In the genomic region with DNA sequence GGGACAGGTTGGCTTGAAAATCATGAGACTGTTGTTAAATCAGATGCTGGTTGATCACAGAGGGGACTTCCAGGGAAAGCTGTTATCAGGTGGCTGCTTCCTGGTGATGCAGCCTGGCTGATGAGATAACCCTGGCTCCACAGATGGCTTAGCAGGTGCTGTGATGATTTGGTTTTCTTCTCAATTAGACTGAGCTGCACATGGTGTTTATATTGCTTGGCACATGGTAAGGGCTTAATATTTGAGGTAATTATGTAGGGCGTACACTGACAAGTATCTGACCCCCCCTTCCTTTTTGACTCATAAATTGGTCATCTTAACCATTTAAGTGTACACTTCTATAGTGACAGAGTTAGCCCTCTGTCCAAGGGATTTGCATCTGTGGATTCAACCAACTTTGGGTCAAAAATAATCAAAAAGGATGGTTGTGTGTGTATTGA, we compare ENCODE assay signal across 11 cellular contexts. TPM values are rescaled to one million over a fixed set of nuclear protein-coding genes. Genes with fewer than 3 reads are reported as not detected.
DNase-seq lines count a peak whose midpoint lies in the region; ATAC-seq and TF ChIP-seq lines count a peak whose summit lies in the region.
"Had no signal": no experiment of that assay in that cellular context is flagged by ENCODE, and none has a peak within 500 bp of the region (broad histone marks: within the 10 kb centered on the region; RNA-seq: fewer than 3 reads in every experiment).

No MANE protein-coding gene starts in this region.

- H3K4me1 Mint-ChIP-seq in endodermal cell (peaks cover 45% of the 10 kb centered on the region), mesothelial cell of epicardium (peaks cover 20% of the 10 kb centered on the region), type B pancreatic cell (ENCODE audit: unreplicated experiment) (peaks cover 37% of the 10 kb centered on the region), MCF 10A (ENCODE audit: insufficient read depth, unreplicated experiment) (peaks cover 36% of the 10 kb centered on the region)
- H3K4me1 Mint-ChIP-seq in stimulated activated effector memory CD8-positive, alpha-beta T cell treated with anti-CD3 and anti-CD28 coated beads, Interleukin-12 subunit alpha, Interleukin-12 subunit beta, amount 100 ng/mL, for 72 hours: peaks cover 45% of the 10 kb centered on the region

- no peak for ATAC-seq in left ventricle myocardium superior
- peak; percentile 31 for ATAC-seq in stimulated activated effector memory CD8-positive, alpha-beta T cell treated with anti-CD3 and anti-CD28 coated beads, Interleukin-12 subunit alpha, Interleukin-12 subunit beta, amount 100 ng/mL, for 72 hours

- intact Hi-C loops in left ventricle myocardium superior (cut with micrococcal nuclease) (no loop called here), MCF 10A (cut with micrococcal nuclease) (no loop called here)

- H3K36me3 ChIP-seq in cardiac muscle cell (peaks cover 55% of the 10 kb centered on the region), endodermal cell (ENCODE audit: control insufficient read depth, insufficient read depth, low read length) (peaks cover 76% of the 10 kb centered on the region)

- no peak overlapping the region for H3K9ac ChIP-seq in endodermal cell (ENCODE audit: extremely low read depth, low read length, poor library complexity, severe bottlenecking)

- CTCF ChIA-PET in MCF 10A (lab: Yijun Ruan, JAX): interaction anchor here (0.7 to 2.7 kb wide), 6 partner anchors 10 to 495 kb away, joined by 3 to 11 read pairs (median 5); no protein-coding TSS in a partner anchor

- H3K27ac ChIP-seq in cardiac muscle cell (peak overlapping the region; percentile 24), endodermal cell (ENCODE audit: low read depth, low read length) (no peak overlapping the region)
- H3K27ac ChIP-seq: HL-60 had no signal

- H3K9me3 Mint-ChIP-seq in endodermal cell (peaks cover 1% of the 10 kb centered on the region), mesothelial cell of epicardium (no peaks in the 10 kb centered on the region), type B pancreatic cell (peaks cover 4% of the 10 kb centered on the region), MCF 10A (ENCODE audit: unreplicated experiment) (no peaks in the 10 kb centered on the region)
- no peaks in the 10 kb centered on the region for H3K9me3 Mint-ChIP-seq in stimulated activated effector memory CD8-positive, alpha-beta T cell treated with anti-CD3 and anti-CD28 coated beads, Interleukin-12 subunit alpha, Interleukin-12 subunit beta, amount 100 ng/mL, for 72 hours

- no peak overlapping the region for H3K4me3 Mint-ChIP-seq in endodermal cell
- no peak overlapping the region for H3K4me3 Mint-ChIP-seq in stimulated activated effector memory CD8-positive, alpha-beta T cell treated with anti-CD3 and anti-CD28 coated beads, Interleukin-12 subunit alpha, Interleukin-12 subunit beta, amount 100 ng/mL, for 72 hours
- no peak overlapping the region for H3K4me3 Mint-ChIP-seq in mesothelial cell of epicardium
- no peak overlapping the region for H3K4me3 Mint-ChIP-seq in type B pancreatic cell
- H3K4me3 Mint-ChIP-seq in MCF 10A (ENCODE audit: unreplicated experiment): no peak overlapping the region

- POLR2A ChIA-PET in MCF 10A (lab: Yijun Ruan, JAX): no interaction called here

- BruUV-seq in MCF 10A (replicated peaks; lab: Mats Ljungman, UMichigan): no TSS peak

- DNase-seq in cardiac muscle cell (ENCODE audit: low read depth in 1 of 2, low spot score in 1 of 2): peak in 1 of 2 donors; percentile 23
- no peak for DNase-seq in left ventricle myocardium superior
- peak; percentile 83 for DNase-seq in OCI-M1 (lab: John Stamatoyannopoulos, UW)
- peak; percentile 46 for DNase-seq in endodermal cell
- DNase-seq in stimulated activated effector memory CD8-positive, alpha-beta T cell treated with anti-CD3 and anti-CD28 coated beads, Interleukin-12 subunit alpha, Interleukin-12 subunit beta, amount 100 ng/mL, for 72 hours (ENCODE audit: low spot score in 2 of 2): no peak
- no peak for DNase-seq in mesothelial cell of epicardium (ENCODE audit: low spot score in 2 of 2, unreplicated experiment in 2 of 2)
- no peak for DNase-seq in type B pancreatic cell (ENCODE audit: extremely low spot score, unreplicated experiment)
- no peak for DNase-seq in MCF 10A (ENCODE audit: unreplicated experiment)
- DNase-seq: stimulated activated CD4-positive, alpha-beta T cell treated with anti-CD3 and anti-CD28 coated beads, Interleukin-15, amount 100 ng/mL, for 24 hours had no signal

- no peaks in the 10 kb centered on the region for H3K27me3 ChIP-seq in cardiac muscle cell
- no peaks in the 10 kb centered on the region for H3K27me3 ChIP-seq in endodermal cell (ENCODE audit: control insufficient read depth, insufficient read depth, low read length, poor library complexity, severe bottlenecking)

- H3K4me3 ChIP-seq in cardiac muscle cell (no peak overlapping the region), endodermal cell (ENCODE audit: low read length) (no peak overlapping the region)

- 67% methylated on average over 1 of the region's 1 CpG; no CpG with 5 or more reads in 1 of the 2 experiments for WGBS in endodermal cell (ENCODE audit: insufficient coverage in 1 of 2, insufficient read length in 1 of 2), 2 experiments

- no peaks in the 10 kb centered on the region for H3K9me3 ChIP-seq in cardiac muscle cell (ENCODE audit: low read depth)
- H3K9me3 ChIP-seq in endodermal cell (ENCODE audit: control insufficient read depth, low read length): no peaks in the 10 kb centered on the region

- H3K27ac Mint-ChIP-seq in endodermal cell (peak overlapping the region; percentile 77), mesothelial cell of epicardium (no peak overlapping the region), type B pancreatic cell (no peak overlapping the region), MCF 10A (ENCODE audit: low read depth, unreplicated experiment) (no peak overlapping the region)
- peak overlapping the region; percentile 100 for H3K27ac Mint-ChIP-seq in stimulated activated effector memory CD8-positive, alpha-beta T cell treated with anti-CD3 and anti-CD28 coated beads, Interleukin-12 subunit alpha, Interleukin-12 subunit beta, amount 100 ng/mL, for 72 hours

- H3K4me1 ChIP-seq in cardiac muscle cell (ENCODE audit: low read depth): peaks cover under 1% of the 10 kb centered on the region
- H3K4me1 ChIP-seq in endodermal cell (ENCODE audit: control insufficient read depth, insufficient read depth, low read length): peaks cover 31% of the 10 kb centered on the region

- no peaks in the 10 kb centered on the region for H3K27me3 Mint-ChIP-seq in endodermal cell (ENCODE audit: insufficient read depth)
- no peaks in the 10 kb centered on the region for H3K27me3 Mint-ChIP-seq in mesothelial cell of epicardium (ENCODE audit: low read depth)
- no peaks in the 10 kb centered on the region for H3K27me3 Mint-ChIP-seq in type B pancreatic cell
- H3K27me3 Mint-ChIP-seq in MCF 10A (ENCODE audit: insufficient read depth, unreplicated experiment): no peaks in the 10 kb centered on the region

- TF ChIP-seq CTCF in cardiac muscle cell (IDR thresholded peaks at IDR 0.05; ENCODE audit: low read depth, low read length) (no peak), endodermal cell (conservative IDR thresholded peaks at IDR 0.05) (no peak), mesothelial cell of epicardium (IDR thresholded peaks at IDR 0.05; ENCODE audit: unreplicated experiment) (no peak), type B pancreatic cell (conservative IDR thresholded peaks at IDR 0.05) (no peak), MCF 10A (IDR thresholded peaks at IDR 0.05; ENCODE audit: unreplicated experiment) (no peak)

- H3K36me3 Mint-ChIP-seq in endodermal cell (ENCODE audit: low read depth): peaks cover 77% of the 10 kb centered on the region
- H3K36me3 Mint-ChIP-seq in stimulated activated effector memory CD8-positive, alpha-beta T cell treated with anti-CD3 and anti-CD28 coated beads, Interleukin-12 subunit alpha, Interleukin-12 subunit beta, amount 100 ng/mL, for 72 hours: peaks cover 85% of the 10 kb centered on the region
- peaks cover 48% of the 10 kb centered on the region for H3K36me3 Mint-ChIP-seq in mesothelial cell of epicardium
- H3K36me3 Mint-ChIP-seq in type B pancreatic cell: peaks cover 54% of the 10 kb centered on the region
- H3K36me3 Mint-ChIP-seq in MCF 10A (ENCODE audit: insufficient read depth, unreplicated experiment): peaks cover 83% of the 10 kb centered on the region

RNA-seq across cellular contexts. Expression of gene RPS3, which starts 7.0 kb away (rescaled TPM):
- total RNA-seq in cardiac muscle cell (781 and 951 TPM in 2 replicates), left ventricle myocardium superior (874 TPM), endodermal cell (1,000 to 10,000 TPM; 2,923 to 3,877 TPM), mesothelial cell of epicardium (2,848 to 2,954 TPM (median 2,936 TPM) in 3 replicates), type B pancreatic cell (ENCODE audit: low replicate concordance) (3,170 and 3,442 TPM in 2 replicates), MCF 10A (2022) (3,172 and 3,444 TPM in 2 replicates)
- polyA plus RNA-seq in cardiac muscle cell: 974 and 1,206 TPM in 2 replicates
- polyA plus RNA-seq in endodermal cell (2013, experiment 1 of 2): 3,185 TPM
- polyA plus RNA-seq in endodermal cell (2013, experiment 2 of 2): 3,073 TPM

RNA-seq across cellular contexts. Expression of gene KLHL35, which starts 26.6 kb away (rescaled TPM):
- total RNA-seq in cardiac muscle cell (2.2 and 2.7 TPM in 2 replicates), left ventricle myocardium superior (0.89 TPM), endodermal cell (under 1 TPM in 1 of 2 donors, not detected in 1; 0.48 TPM), mesothelial cell of epicardium (0.38 to 0.67 TPM (median 0.59 TPM) in 3 replicates), type B pancreatic cell (ENCODE audit: low replicate concordance) (0.67 and 1.6 TPM in 2 replicates), MCF 10A (2022) (not detected in 2 replicates)
- polyA plus RNA-seq in cardiac muscle cell: 2.6 and 3.4 TPM in 2 replicates
- polyA plus RNA-seq in endodermal cell (2013, experiment 1 of 2): 17.5 TPM
- 13.2 TPM for polyA plus RNA-seq in endodermal cell (2013, experiment 2 of 2)
- total RNA-seq: H4 had no signal

RNA-seq across cellular contexts. Expression of gene ARRB1, which starts 54.9 kb away (rescaled TPM):
- total RNA-seq in cardiac muscle cell: 8.7 and 10.7 TPM in 2 replicates
- polyA plus RNA-seq in cardiac muscle cell: 4.5 and 8.3 TPM in 2 replicates
- 26.5 TPM for total RNA-seq in left ventricle myocardium superior
- total RNA-seq in endodermal cell: 100 to 1,000 TPM in 1 of 2 donors, 10 to 100 TPM in 1; 41.7 to 128 TPM
- 19.7 TPM for polyA plus RNA-seq in endodermal cell (2013, experiment 1 of 2)
- polyA plus RNA-seq in endodermal cell (2013, experiment 2 of 2): 23.1 TPM
- 15.9 to 17.5 TPM (median 16.5 TPM) in 3 replicates for total RNA-seq in mesothelial cell of epicardium
- 32.7 and 32.8 TPM in 2 replicates for total RNA-seq in type B pancreatic cell (ENCODE audit: low replicate concordance)
- 0.44 and 0.98 TPM in 2 replicates for total RNA-seq in MCF 10A (2022)

Comparison
In these comparisons a context has a peak if more than half of its experiments do, and no peak if none do; other contexts are left out.
1. DNase-seq: peak in OCI-M1 (single experiment) and endodermal cell (single experiment); none in left ventricle myocardium superior (single experiment), stimulated activated effector memory CD8-positive, alpha-beta T cell treated with anti-CD3 and anti-CD28 coated beads, Interleukin-12 subunit alpha, Interleukin-12 subunit beta, amount 100 ng/mL, for 72 hours (0 of 2), mesothelial cell of epicardium (0 of 2), type B pancreatic cell (single experiment) and MCF 10A (single experiment).
2. H3K27ac Mint-ChIP-seq: peak in endodermal cell (single experiment) and stimulated activated effector memory CD8-positive, alpha-beta T cell treated with anti-CD3 and anti-CD28 coated beads, Interleukin-12 subunit alpha, Interleukin-12 subunit beta, amount 100 ng/mL, for 72 hours (single experiment); none in mesothelial cell of epicardium (single experiment), type B pancreatic cell (single experiment) and MCF 10A (single experiment).